ENCODE assay signal across 1 cellular context in the genomic region with DNA sequence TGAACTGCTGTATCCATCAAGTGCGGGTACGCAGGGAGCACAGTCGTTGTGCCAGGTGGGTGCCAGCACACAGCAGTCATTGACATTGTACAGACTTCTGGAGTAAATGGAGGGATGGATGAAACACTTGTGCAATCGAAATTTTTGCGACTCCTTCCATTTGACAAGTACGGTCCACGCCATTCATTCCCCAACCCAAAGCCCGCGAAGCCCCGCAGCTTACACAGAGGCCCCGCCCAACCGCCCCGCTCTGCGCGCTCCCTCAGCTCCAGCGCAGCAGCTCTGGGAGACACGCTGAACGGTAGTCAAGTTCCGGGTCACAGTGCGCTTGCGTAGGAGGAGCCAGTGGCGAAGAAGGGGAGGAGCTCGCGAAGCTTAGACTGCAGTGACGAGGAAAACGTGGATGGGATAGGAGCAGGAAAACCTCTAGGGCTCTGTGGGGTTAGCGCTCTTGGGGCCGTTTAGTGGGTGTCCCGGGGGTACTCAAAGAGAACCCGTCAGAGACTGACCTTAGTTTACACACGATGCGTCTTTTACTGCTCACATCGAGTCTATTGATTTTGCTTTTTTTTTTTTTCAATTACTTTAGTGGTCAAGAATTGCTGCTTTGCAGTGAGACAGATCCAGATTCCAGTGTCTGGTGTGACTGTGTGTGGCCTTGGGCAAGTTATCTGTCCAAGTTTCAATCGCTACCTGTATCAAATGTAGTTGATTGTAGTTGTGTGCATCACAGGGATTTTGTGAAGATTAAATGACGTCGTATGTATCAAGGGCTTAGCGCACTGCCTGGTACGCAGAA.
TF ChIP-seq lines count a peak whose summit lies in the region.

No MANE protein-coding gene starts in this region.

TF ChIP-seq in IMR-90, 13 proteins besides CTCF, POLR2A, EP300 and RAD21 (continued from another document):
- TF ChIP-seq SMC3 (IDR thresholded peaks at IDR 0.05; ENCODE audit: low read depth, low read length), result no peak
- TF ChIP-seq FOS (IDR thresholded peaks at IDR 0.05; ENCODE audit: low read depth, low read length), result no peak
- TF ChIP-seq MAZ (IDR thresholded peaks at IDR 0.05; ENCODE audit: borderline replicate concordance, low read depth, low read length), result peak; percentile 25; the same call in 1 of the 2 replicates
- TF ChIP-seq, protein P1, sequence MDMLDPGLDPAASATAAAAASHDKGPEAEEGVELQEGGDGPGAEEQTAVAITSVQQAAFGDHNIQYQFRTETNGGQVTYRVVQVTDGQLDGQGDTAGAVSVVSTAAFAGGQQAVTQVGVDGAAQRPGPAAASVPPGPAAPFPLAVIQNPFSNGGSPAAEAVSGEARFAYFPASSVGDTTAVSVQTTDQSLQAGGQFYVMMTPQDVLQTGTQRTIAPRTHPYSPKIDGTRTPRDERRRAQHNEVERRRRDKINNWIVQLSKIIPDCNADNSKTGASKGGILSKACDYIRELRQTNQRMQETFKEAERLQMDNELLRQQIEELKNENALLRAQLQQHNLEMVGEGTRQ (IDR thresholded peaks at IDR 0.05; ENCODE audit: low read depth, low read length), result no peak
- TF ChIP-seq CEBPB (IDR thresholded peaks at IDR 0.05; ENCODE audit: low read depth, low read length), result 0 out of 2 replicates have a peak, but pooled peaks have one; percentile 16
